10 cellular contexts compared by ENCODE assay signal in genomic region chr13:33367931-33368330, GRCh38.
A peak's percentile ranks its signal among the peaks of the same experiment; 100 is the strongest.
DNase-seq lines count a peak whose midpoint lies in the region; ATAC-seq and TF ChIP-seq lines count a peak whose summit lies in the region.
"Had no signal": no experiment of that assay in that cellular context is flagged by ENCODE, and none has a peak within 500 bp of the region (broad histone marks: within the 10 kb centered on the region; RNA-seq: fewer than 3 reads in every experiment).

No MANE protein-coding gene starts in this region.

- H3K27me3 ChIP-seq in stomach (no peaks in the 10 kb centered on the region), tibial artery (no peaks in the 10 kb centered on the region)

- intact Hi-C loops in activated CD4-positive, alpha-beta T cell treated with anti-CD3 and anti-CD28 coated beads, Interleukin-2, amount 10 ng/mL, durations not matched to agents 24 days and 14 days (cut with micrococcal nuclease), result no loop called here
- intact Hi-C loops in stomach (cut with DNase I; ENCODE audit: low total_unique reads), result no loop called here
- intact Hi-C loops in tibial artery (cut with DNase I; ENCODE audit: low total_unique reads), result no loop called here

- ATAC-seq in HG03442 (IDR thresholded peaks at IDR 0.05; ENCODE audit: unreplicated experiment), result peak; percentile 76
- ATAC-seq in HG03139 (IDR thresholded peaks at IDR 0.05; ENCODE audit: unreplicated experiment), result no peak

- WGBS in stomach, 5 donors, result 18 to 37% (median 26%) methylated on average over 5 of the region's 5 CpGs

- no peaks in the 10 kb centered on the region for H3K9me3 Mint-ChIP-seq in activated CD4-positive, alpha-beta T cell treated with anti-CD3 and anti-CD28 coated beads, Interleukin-2, amount 10 ng/mL, durations not matched to agents 24 days and 14 days
- H3K9me3 Mint-ChIP-seq in activated naive CD8-positive, alpha-beta T cell (ENCODE audit: low read depth), result no peaks in the 10 kb centered on the region

- no peak for TF ChIP-seq POLR2A in stomach (IDR thresholded peaks at IDR 0.05)

- peaks cover 0 to 43% (median 23%) of the 10 kb centered on the region in 4 donors for H3K4me1 ChIP-seq in stomach
- no peaks in the 10 kb centered on the region for H3K4me1 ChIP-seq in tibial artery

- H3K36me3 ChIP-seq in stomach, result no peaks in the 10 kb centered on the region
- H3K36me3 ChIP-seq in tibial artery, result no peaks in the 10 kb centered on the region

- TF ChIP-seq CTCF in stomach (IDR thresholded peaks at IDR 0.05), result no peak
- no peak for TF ChIP-seq CTCF in tibial artery (IDR thresholded peaks at IDR 0.05)

- H3K9me3 ChIP-seq in stomach (no peaks in the 10 kb centered on the region), tibial artery (no peaks in the 10 kb centered on the region)

- H3K27ac ChIP-seq in stomach (peak overlapping the region; percentile 31 to 79 (median 60)), tibial artery (no peak overlapping the region)

- no peaks in the 10 kb centered on the region for H3K27me3 Mint-ChIP-seq in activated CD4-positive, alpha-beta T cell treated with anti-CD3 and anti-CD28 coated beads, Interleukin-2, amount 10 ng/mL, durations not matched to agents 24 days and 14 days
- H3K27me3 Mint-ChIP-seq in activated naive CD8-positive, alpha-beta T cell, result peaks cover 5% of the 10 kb centered on the region

- peak overlapping the region; percentile 11 for H3K27ac Mint-ChIP-seq in activated CD4-positive, alpha-beta T cell treated with anti-CD3 and anti-CD28 coated beads, Interleukin-2, amount 10 ng/mL, durations not matched to agents 24 days and 14 days
- peak overlapping the region; percentile 51 for H3K27ac Mint-ChIP-seq in activated naive CD8-positive, alpha-beta T cell

- H3K4me3 ChIP-seq in stomach (no peak overlapping the region), tibial artery (no peak overlapping the region)

- peaks cover 6% of the 10 kb centered on the region for H3K4me1 Mint-ChIP-seq in activated CD4-positive, alpha-beta T cell treated with anti-CD3 and anti-CD28 coated beads, Interleukin-2, amount 10 ng/mL, durations not matched to agents 24 days and 14 days
- peaks cover 13% of the 10 kb centered on the region for H3K4me1 Mint-ChIP-seq in activated naive CD8-positive, alpha-beta T cell (ENCODE audit: low read depth)

- no peak for DNase-seq in activated CD4-positive, alpha-beta T cell treated with anti-CD3 and anti-CD28 coated beads, Interleukin-2, amount 10 ng/mL, durations not matched to agents 24 days and 14 days
- no peak for DNase-seq in activated CD4-positive, alpha-beta T cell treated with anti-CD3 and anti-CD28 coated beads, Interleukin-2, amount 50 U/mL, for 4 hours
- DNase-seq in stomach (peak; percentile 58), tibial artery (no peak), NCI-H446 (lab: John Stamatoyannopoulos, UW) (no peak)
- DNase-seq: activated gamma-delta T cell; stimulated activated CD4-positive, alpha-beta T cell treated with anti-CD3 and anti-CD28 coated beads, Interleukin-2, amount 100 ng/mL, for 48 hours had no signal

- H3K36me3 Mint-ChIP-seq in activated CD4-positive, alpha-beta T cell treated with anti-CD3 and anti-CD28 coated beads, Interleukin-2, amount 10 ng/mL, durations not matched to agents 24 days and 14 days (ENCODE audit: low read depth), result no peaks in the 10 kb centered on the region
- peaks cover 3% of the 10 kb centered on the region for H3K36me3 Mint-ChIP-seq in activated naive CD8-positive, alpha-beta T cell

- H3K4me3 Mint-ChIP-seq in activated CD4-positive, alpha-beta T cell treated with anti-CD3 and anti-CD28 coated beads, Interleukin-2, amount 10 ng/mL, durations not matched to agents 24 days and 14 days, result no peak overlapping the region
- peak overlapping the region; percentile 0 for H3K4me3 Mint-ChIP-seq in activated naive CD8-positive, alpha-beta T cell

- TF ChIP-seq EP300 in stomach (IDR thresholded peaks at IDR 0.05), result no peak

Comparison
In these comparisons a context has a peak if more than half of its experiments do, and no peak if none do; other contexts are left out.
1. H3K27ac ChIP-seq: peak in stomach (5 of 5); none in tibial artery (0 of 2).